In the genomic region with DNA sequence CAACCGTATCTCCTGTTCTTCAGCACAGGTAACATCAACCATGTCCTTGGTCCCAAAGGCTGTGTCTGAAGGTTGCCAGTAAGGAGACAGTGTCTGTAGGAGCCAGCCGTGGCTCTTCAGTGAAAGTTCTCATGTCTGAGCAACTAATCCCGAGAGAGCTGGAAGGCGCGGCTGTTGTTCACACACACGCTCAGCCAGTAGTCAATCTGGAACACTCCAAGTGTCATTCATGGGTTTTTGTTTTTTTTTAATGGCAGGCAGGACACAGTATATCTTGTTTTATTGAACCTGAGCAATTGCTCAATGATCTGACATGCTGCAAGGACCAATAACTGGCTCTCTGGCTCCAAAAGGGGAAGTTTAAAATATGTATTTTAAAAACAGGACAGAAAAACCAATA, we compare ENCODE assay signal across 14 cellular contexts. TPM values are rescaled to one million over a fixed set of nuclear protein-coding genes. Genes with fewer than 3 reads are reported as not detected.
DNase-seq lines count a peak whose midpoint lies in the region; ATAC-seq and TF ChIP-seq lines count a peak whose summit lies in the region.
"Had no signal": no experiment of that assay in that cellular context is flagged by ENCODE, and none has a peak within 500 bp of the region (broad histone marks: within the 10 kb centered on the region; RNA-seq: fewer than 3 reads in every experiment).

No MANE protein-coding gene starts in this region.

- H3K4me3 ChIP-seq in right atrium auricular region (no peak overlapping the region), SK-N-SH (ENCODE audit: low read depth in 2 of 2, low read length in 1 of 2) (no peak overlapping the region)
- H3K4me3 ChIP-seq: left lung had no signal

- H3K9me3 ChIP-seq in right atrium auricular region = no peaks in the 10 kb centered on the region
- H3K9me3 ChIP-seq in SK-N-SH = no peaks in the 10 kb centered on the region
- H3K9me3 ChIP-seq: left lung had no signal

- intact Hi-C loops in cardiac septum (cut with DNase I) = no loop called here

- CTCF ChIA-PET in SK-N-SH (lab: Yijun Ruan, JAX) = no interaction called here

- H3F3A ChIP-seq in SK-N-SH (replicated peaks; ENCODE audit: insufficient read depth) = peaks cover 7% of the 10 kb centered on the region

- TF ChIP-seq EP300 in SK-N-SH (IDR thresholded peaks at IDR 0.05; ENCODE audit: borderline replicate concordance in 1 of 2, low read depth in 1 of 2, low read length in 1 of 2) = no peak

- peaks cover 36% of the 10 kb centered on the region for H3K4me1 Mint-ChIP-seq in stimulated activated effector memory CD8-positive, alpha-beta T cell treated with anti-CD3 and anti-CD28 coated beads, Interleukin-12 subunit alpha, Interleukin-12 subunit beta, amount 100 ng/mL, for 72 hours

- no peak overlapping the region for H3K9ac ChIP-seq in SK-N-SH

- TF ChIP-seq CTCF in right atrium auricular region (IDR thresholded peaks at IDR 0.05) = no peak
- no peak for TF ChIP-seq CTCF in SK-N-SH (IDR thresholded peaks at IDR 0.05)

- DNase-seq in cardiac septum (ENCODE audit: low spot score) (peak; percentile 49), right atrium auricular region (ENCODE audit: low spot score) (no peak), KBM-7 (peak; percentile 50), kidney tubule cell (ENCODE audit: low spot score) (no peak), SK-N-SH (no peak)
- no peak for DNase-seq in stimulated activated effector memory CD8-positive, alpha-beta T cell treated with anti-CD3 and anti-CD28 coated beads, Interleukin-12 subunit alpha, Interleukin-12 subunit beta, amount 100 ng/mL, for 72 hours (ENCODE audit: low spot score in 2 of 2)
- DNase-seq: activated CD4-positive, alpha-beta T cell treated with anti-CD3 and anti-CD28 coated beads, Interleukin-2, amount 50 U/mL, for 1 hour; aorta; left lung; NCI-H526 treated with DMSO at 0.1 percent for 48 hours; stimulated activated CD4-positive, alpha-beta T cell treated with anti-CD3 and anti-CD28 coated beads, Interleukin-2, amount 100 ng/mL, for 48 hours; substantia nigra had no signal

- peak overlapping the region; percentile 13 for H3K4me3 Mint-ChIP-seq in stimulated activated effector memory CD8-positive, alpha-beta T cell treated with anti-CD3 and anti-CD28 coated beads, Interleukin-12 subunit alpha, Interleukin-12 subunit beta, amount 100 ng/mL, for 72 hours

- no peak for TF ChIP-seq RAD21 in SK-N-SH (IDR thresholded peaks at IDR 0.05; ENCODE audit: low read length)

- peak; percentile 24 for ATAC-seq in GM21723 (IDR thresholded peaks at IDR 0.05; ENCODE audit: unreplicated experiment)
- peak; percentile 54 for ATAC-seq in stimulated activated effector memory CD8-positive, alpha-beta T cell treated with anti-CD3 and anti-CD28 coated beads, Interleukin-12 subunit alpha, Interleukin-12 subunit beta, amount 100 ng/mL, for 72 hours
- no peak for ATAC-seq in HG02981 (IDR thresholded peaks at IDR 0.05; ENCODE audit: unreplicated experiment)
- ATAC-seq: left lung had no signal

- in situ Hi-C loops in KBM-7 (cut with MboI; ENCODE audit: low pct_unique_long_range_greater_than_20kb, low sequenced_read_pairs) = no loop called here

- peaks cover 7% of the 10 kb centered on the region; the same call in 1 of the 2 replicates for H4K20me1 ChIP-seq in SK-N-SH (ENCODE audit: insufficient read depth)

- peaks cover 76% of the 10 kb centered on the region for H3K36me3 Mint-ChIP-seq in stimulated activated effector memory CD8-positive, alpha-beta T cell treated with anti-CD3 and anti-CD28 coated beads, Interleukin-12 subunit alpha, Interleukin-12 subunit beta, amount 100 ng/mL, for 72 hours

- H3K9me2 ChIP-seq in SK-N-SH = no peaks in the 10 kb centered on the region

- H3K27me3 ChIP-seq in right atrium auricular region = no peaks in the 10 kb centered on the region
- no peaks in the 10 kb centered on the region for H3K27me3 ChIP-seq in SK-N-SH (ENCODE audit: insufficient read depth)
- H3K27me3 ChIP-seq: left lung had no signal

- 74% methylated on average over 5 of the region's 6 CpGs for WGBS in SK-N-SH (ENCODE audit: low lambda C conversion rate)

- H3K79me2 ChIP-seq in SK-N-SH (ENCODE audit: insufficient read depth) = peaks cover 17% of the 10 kb centered on the region

- no peak overlapping the region for H3K27ac Mint-ChIP-seq in stimulated activated effector memory CD8-positive, alpha-beta T cell treated with anti-CD3 and anti-CD28 coated beads, Interleukin-12 subunit alpha, Interleukin-12 subunit beta, amount 100 ng/mL, for 72 hours

- H3K27ac ChIP-seq in right atrium auricular region = no peak overlapping the region
- H3K27ac ChIP-seq in SK-N-SH (ENCODE audit: low read depth in 2 of 2, low read length in 1 of 2) = no peak overlapping the region
- H3K27ac ChIP-seq: left lung had no signal

- no peaks in the 10 kb centered on the region for H3K36me3 ChIP-seq in right atrium auricular region
- peaks cover 2 to 46% of the 10 kb centered on the region in 2 experiments for H3K36me3 ChIP-seq in SK-N-SH (replicated peaks in 1 of 2; ENCODE audit: control insufficient read depth in 1 of 2, insufficient read depth in 2 of 2, low read length in 1 of 2)
- H3K36me3 ChIP-seq: left lung had no signal

- no peaks in the 10 kb centered on the region for H3K9me3 Mint-ChIP-seq in stimulated activated effector memory CD8-positive, alpha-beta T cell treated with anti-CD3 and anti-CD28 coated beads, Interleukin-12 subunit alpha, Interleukin-12 subunit beta, amount 100 ng/mL, for 72 hours

- no peak overlapping the region for H3K4me2 ChIP-seq in SK-N-SH

- no peaks in the 10 kb centered on the region for H3K4me1 ChIP-seq in right atrium auricular region
- peaks cover 8 to 14% of the 10 kb centered on the region in 2 experiments; a peak in 3 of 4 replicates for H3K4me1 ChIP-seq in SK-N-SH (ENCODE audit: control insufficient read depth in 1 of 2, insufficient read depth in 2 of 2, low read depth in 1 of 2, low read length in 1 of 2)
- H3K4me1 ChIP-seq: left lung had no signal

- H2AFZ ChIP-seq in SK-N-SH (ENCODE audit: low read depth) = no peak overlapping the region

- POLR2A ChIA-PET in SK-N-SH (lab: Yijun Ruan, JAX) = no interaction called here

TF ChIP-seq in SK-N-SH, 30 proteins besides CTCF, POLR2A, EP300 and RAD21 (continues in another document):
- TF ChIP-seq SIN3A (IDR thresholded peaks at IDR 0.05; ENCODE audit: borderline replicate concordance, low read depth, low read length) = no peak
- TF ChIP-seq GABPA (IDR thresholded peaks at IDR 0.05; ENCODE audit: low read depth) = no peak
- no peak for TF ChIP-seq TEAD4 (IDR thresholded peaks at IDR 0.05; ENCODE audit: borderline replicate concordance, insufficient read depth)
- TF ChIP-seq TCF12 (IDR thresholded peaks at IDR 0.05) = no peak
- no peak for TF ChIP-seq EZH2phosphoT487 (IDR thresholded peaks at IDR 0.05; ENCODE audit: borderline replicate concordance, low read depth)
- TF ChIP-seq, protein P1, sequence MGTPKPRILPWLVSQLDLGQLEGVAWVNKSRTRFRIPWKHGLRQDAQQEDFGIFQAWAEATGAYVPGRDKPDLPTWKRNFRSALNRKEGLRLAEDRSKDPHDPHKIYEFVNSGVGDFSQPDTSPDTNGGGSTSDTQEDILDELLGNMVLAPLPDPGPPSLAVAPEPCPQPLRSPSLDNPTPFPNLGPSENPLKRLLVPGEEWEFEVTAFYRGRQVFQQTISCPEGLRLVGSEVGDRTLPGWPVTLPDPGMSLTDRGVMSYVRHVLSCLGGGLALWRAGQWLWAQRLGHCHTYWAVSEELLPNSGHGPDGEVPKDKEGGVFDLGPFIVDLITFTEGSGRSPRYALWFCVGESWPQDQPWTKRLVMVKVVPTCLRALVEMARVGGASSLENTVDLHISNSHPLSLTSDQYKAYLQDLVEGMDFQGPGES (IDR thresholded peaks at IDR 0.05; ENCODE audit: low read depth, low read length) = no peak
- no peak for TF ChIP-seq JUND (IDR thresholded peaks at IDR 0.05)
- TF ChIP-seq, protein P2, sequence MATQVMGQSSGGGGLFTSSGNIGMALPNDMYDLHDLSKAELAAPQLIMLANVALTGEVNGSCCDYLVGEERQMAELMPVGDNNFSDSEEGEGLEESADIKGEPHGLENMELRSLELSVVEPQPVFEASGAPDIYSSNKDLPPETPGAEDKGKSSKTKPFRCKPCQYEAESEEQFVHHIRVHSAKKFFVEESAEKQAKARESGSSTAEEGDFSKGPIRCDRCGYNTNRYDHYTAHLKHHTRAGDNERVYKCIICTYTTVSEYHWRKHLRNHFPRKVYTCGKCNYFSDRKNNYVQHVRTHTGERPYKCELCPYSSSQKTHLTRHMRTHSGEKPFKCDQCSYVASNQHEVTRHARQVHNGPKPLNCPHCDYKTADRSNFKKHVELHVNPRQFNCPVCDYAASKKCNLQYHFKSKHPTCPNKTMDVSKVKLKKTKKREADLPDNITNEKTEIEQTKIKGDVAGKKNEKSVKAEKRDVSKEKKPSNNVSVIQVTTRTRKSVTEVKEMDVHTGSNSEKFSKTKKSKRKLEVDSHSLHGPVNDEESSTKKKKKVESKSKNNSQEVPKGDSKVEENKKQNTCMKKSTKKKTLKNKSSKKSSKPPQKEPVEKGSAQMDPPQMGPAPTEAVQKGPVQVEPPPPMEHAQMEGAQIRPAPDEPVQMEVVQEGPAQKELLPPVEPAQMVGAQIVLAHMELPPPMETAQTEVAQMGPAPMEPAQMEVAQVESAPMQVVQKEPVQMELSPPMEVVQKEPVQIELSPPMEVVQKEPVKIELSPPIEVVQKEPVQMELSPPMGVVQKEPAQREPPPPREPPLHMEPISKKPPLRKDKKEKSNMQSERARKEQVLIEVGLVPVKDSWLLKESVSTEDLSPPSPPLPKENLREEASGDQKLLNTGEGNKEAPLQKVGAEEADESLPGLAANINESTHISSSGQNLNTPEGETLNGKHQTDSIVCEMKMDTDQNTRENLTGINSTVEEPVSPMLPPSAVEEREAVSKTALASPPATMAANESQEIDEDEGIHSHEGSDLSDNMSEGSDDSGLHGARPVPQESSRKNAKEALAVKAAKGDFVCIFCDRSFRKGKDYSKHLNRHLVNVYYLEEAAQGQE (IDR thresholded peaks at IDR 0.05; ENCODE audit: low read depth, low read length) = no peak
- TF ChIP-seq, protein P3, sequence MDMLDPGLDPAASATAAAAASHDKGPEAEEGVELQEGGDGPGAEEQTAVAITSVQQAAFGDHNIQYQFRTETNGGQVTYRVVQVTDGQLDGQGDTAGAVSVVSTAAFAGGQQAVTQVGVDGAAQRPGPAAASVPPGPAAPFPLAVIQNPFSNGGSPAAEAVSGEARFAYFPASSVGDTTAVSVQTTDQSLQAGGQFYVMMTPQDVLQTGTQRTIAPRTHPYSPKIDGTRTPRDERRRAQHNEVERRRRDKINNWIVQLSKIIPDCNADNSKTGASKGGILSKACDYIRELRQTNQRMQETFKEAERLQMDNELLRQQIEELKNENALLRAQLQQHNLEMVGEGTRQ (IDR thresholded peaks at IDR 0.05; ENCODE audit: borderline replicate concordance, low read depth, low read length) = no peak
- TF ChIP-seq MXI1 (IDR thresholded peaks at IDR 0.05; ENCODE audit: low read depth, low read length) = no peak
- no peak for TF ChIP-seq POLR2AphosphoS5 (IDR thresholded peaks at IDR 0.05; ENCODE audit: low read depth, low read length)
- TF ChIP-seq NFIC (IDR thresholded peaks at IDR 0.05; ENCODE audit: borderline replicate concordance) = no peak

RNA-seq across cellular contexts. Expression of a gene that starts 48.4 kb away (rescaled TPM):
- total RNA-seq in cardiac septum (not detected), right atrium auricular region (not detected)
- 0.05 and 0.07 TPM in 2 replicates for polyA plus RNA-seq in SK-N-SH (2012; rRNA removed)
- 0.05 TPM in 2 replicates for polyA plus RNA-seq in SK-N-SH (2012; cell fraction: cytosol; rRNA removed)
- 0.06 and 0.10 TPM in 2 replicates for polyA plus RNA-seq in SK-N-SH (2012; cell fraction: nucleus; rRNA removed)

Comparison
In these comparisons a context has a peak if more than half of its experiments do, and no peak if none do; other contexts are left out.
1. DNase-seq: peak in cardiac septum (single experiment) and KBM-7 (single experiment); none in right atrium auricular region (single experiment), stimulated activated effector memory CD8-positive, alpha-beta T cell treated with anti-CD3 and anti-CD28 coated beads, Interleukin-12 subunit alpha, Interleukin-12 subunit beta, amount 100 ng/mL, for 72 hours (0 of 2), kidney tubule cell (single experiment) and SK-N-SH (single experiment).